Comparison of ENCODE assay signal across 31 cellular contexts in the genomic region with DNA sequence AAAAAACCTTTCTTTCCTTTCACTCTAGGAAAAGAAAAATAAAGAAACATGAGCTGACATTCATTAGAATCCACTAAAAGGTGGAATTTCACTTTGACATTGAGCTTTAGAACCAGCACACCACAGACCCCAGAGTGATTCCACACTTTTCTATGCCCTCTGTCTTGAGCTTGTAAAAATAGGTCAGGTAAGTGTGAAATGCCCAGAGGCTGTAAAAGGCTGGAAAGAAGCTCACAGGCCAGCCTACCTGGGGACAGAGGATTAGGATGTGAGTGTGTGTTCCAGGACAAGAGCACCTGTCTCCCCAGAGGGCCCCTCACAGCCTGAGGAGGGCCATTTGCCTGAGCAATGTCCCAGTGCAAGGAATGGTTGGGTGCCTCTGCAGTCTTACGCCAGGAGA. TPM values are rescaled to one million over a fixed set of nuclear protein-coding genes. Genes with fewer than 3 reads are reported as not detected.
"Had no signal": no experiment of that assay in that cellular context is flagged by ENCODE, and none has a peak within 500 bp of the region (broad histone marks: within the 10 kb centered on the region; RNA-seq: fewer than 3 reads in every experiment).

No MANE protein-coding gene starts in this region.

- H3K4me3 Mint-ChIP-seq: activated CD4-positive, alpha-beta T cell treated with anti-CD3 and anti-CD28 coated beads for 36 hours; activated CD8-positive, alpha-beta memory T cell treated with anti-CD3 and anti-CD28 coated beads, Interleukin-2, amount 10 ng/mL, durations not matched to agents 7 days and 5 days; activated CD8-positive, alpha-beta T cell treated with anti-CD3 and anti-CD28 coated beads, Interleukin-2, amount 10 ng/mL, durations not matched to agents 7 days and 5 days; activated naive CD4-positive, alpha-beta T cell treated with anti-CD3 and anti-CD28 coated beads, Interleukin-2, amount 10 ng/mL, durations not matched to agents 7 days and 5 days; activated naive CD8-positive, alpha-beta T cell treated with anti-CD3 and anti-CD28 coated beads, Interleukin-2, amount 10 ng/mL, durations not matched to agents 7 days and 5 days; activated T-cell treated with anti-CD3 and anti-CD28 coated beads, Interleukin-2, amount 50 U/mL, for 72 hours; naive B cell; nephron progenitor cell; stimulated activated effector memory CD8-positive, alpha-beta T cell treated with anti-CD3 and anti-CD28 coated beads, Interleukin-12 subunit alpha, Interleukin-12 subunit beta, amount 100 ng/mL, for 72 hours; stimulated activated naive CD8-positive, alpha-beta T cell treated with anti-CD3 and anti-CD28 coated beads, Interleukin-15, amount 100 ng/mL, for 72 hours had no signal

- H3K4me1 ChIP-seq: upper lobe of left lung had no signal

- H3K9me3 ChIP-seq: neutrophil, upper lobe of left lung had no signal

- H3K9me3 Mint-ChIP-seq: activated naive CD4-positive, alpha-beta T cell treated with anti-CD3 and anti-CD28 coated beads, Interleukin-2, amount 10 ng/mL, durations not matched to agents 7 days and 5 days; stimulated activated effector memory CD8-positive, alpha-beta T cell treated with anti-CD3 and anti-CD28 coated beads, Interleukin-12 subunit alpha, Interleukin-12 subunit beta, amount 100 ng/mL, for 72 hours had no signal

- H3K27ac ChIP-seq: neutrophil, ovary, skin epidermis, upper lobe of left lung had no signal

- H3K36me3 Mint-ChIP-seq: activated CD8-positive, alpha-beta memory T cell treated with anti-CD3 and anti-CD28 coated beads, Interleukin-2, amount 10 ng/mL, durations not matched to agents 7 days and 5 days; activated naive CD4-positive, alpha-beta T cell treated with anti-CD3 and anti-CD28 coated beads, Interleukin-2, amount 10 ng/mL, durations not matched to agents 7 days and 5 days; activated naive CD8-positive, alpha-beta T cell treated with anti-CD3 and anti-CD28 coated beads, Interleukin-2, amount 10 ng/mL, durations not matched to agents 7 days and 5 days; stimulated activated effector memory CD8-positive, alpha-beta T cell treated with anti-CD3 and anti-CD28 coated beads, Interleukin-12 subunit alpha, Interleukin-12 subunit beta, amount 100 ng/mL, for 72 hours had no signal

- H3K27ac Mint-ChIP-seq: activated CD4-positive, alpha-beta T cell treated with anti-CD3 and anti-CD28 coated beads for 36 hours; activated CD8-positive, alpha-beta memory T cell treated with anti-CD3 and anti-CD28 coated beads, Interleukin-2, amount 10 ng/mL, durations not matched to agents 7 days and 5 days; activated CD8-positive, alpha-beta T cell treated with anti-CD3 and anti-CD28 coated beads, Interleukin-2, amount 10 ng/mL, durations not matched to agents 7 days and 5 days; activated naive CD4-positive, alpha-beta T cell treated with anti-CD3 and anti-CD28 coated beads, Interleukin-2, amount 10 ng/mL, durations not matched to agents 7 days and 5 days; activated naive CD8-positive, alpha-beta T cell treated with anti-CD3 and anti-CD28 coated beads, Interleukin-2, amount 10 ng/mL, durations not matched to agents 7 days and 5 days; activated T-cell treated with anti-CD3 and anti-CD28 coated beads, Interleukin-2, amount 50 U/mL, for 72 hours; naive B cell; nephron progenitor cell; progenitor cell of endocrine pancreas; stimulated activated effector memory CD8-positive, alpha-beta T cell treated with anti-CD3 and anti-CD28 coated beads, Interleukin-12 subunit alpha, Interleukin-12 subunit beta, amount 100 ng/mL, for 72 hours; stimulated activated naive CD8-positive, alpha-beta T cell treated with anti-CD3 and anti-CD28 coated beads, Interleukin-15, amount 100 ng/mL, for 72 hours had no signal

- DNase-seq: activated CD4-positive, alpha-beta T cell treated with anti-CD3 and anti-CD28 coated beads for 36 hours; activated CD4-positive, CD25-positive, alpha-beta regulatory T cell; activated CD8-positive, alpha-beta memory T cell treated with anti-CD3 and anti-CD28 coated beads, Interleukin-2, amount 10 ng/mL, durations not matched to agents 7 days and 5 days; activated CD8-positive, alpha-beta T cell treated with anti-CD3 and anti-CD28 coated beads, Interleukin-2, amount 10 ng/mL, durations not matched to agents 7 days and 5 days; activated effector memory CD4-positive, alpha-beta T cell treated with Interleukin-2 at 50 U/mL for 16 hours; activated naive CD4-positive, alpha-beta T cell treated with anti-CD3 and anti-CD28 coated beads, Interleukin-2, amount 10 ng/mL, durations not matched to agents 7 days and 5 days; activated naive CD8-positive, alpha-beta T cell treated with anti-CD3 and anti-CD28 coated beads, Interleukin-2, amount 10 ng/mL, durations not matched to agents 7 days and 5 days; activated T-cell treated with anti-CD3 and anti-CD28 coated beads, Interleukin-2, amount 50 U/mL, for 72 hours; amniotic stem cell; central memory CD4-positive, alpha-beta T cell; foreskin fibroblast; head of caudate nucleus; hypothalamus; left cardiac atrium; mammary epithelial cell; naive B cell; nephron progenitor cell; ovary; retina; stimulated activated CD4-positive, alpha-beta T cell treated with anti-CD3 and anti-CD28 coated beads, Interleukin-12 subunit alpha, Interleukin-12 subunit beta, amount 100 ng/mL, for 4 hours; stimulated activated CD4-positive, alpha-beta T cell treated with anti-CD3 and anti-CD28 coated beads, Interleukin-4, amount 100 ng/mL, for 24 hours; stimulated activated naive CD8-positive, alpha-beta T cell treated with anti-CD3 and anti-CD28 coated beads, Interleukin-15, amount 100 ng/mL, for 72 hours; substantia nigra; upper lobe of left lung had no signal

- H3K4me1 Mint-ChIP-seq: activated CD4-positive, alpha-beta T cell treated with anti-CD3 and anti-CD28 coated beads for 36 hours; activated CD8-positive, alpha-beta memory T cell treated with anti-CD3 and anti-CD28 coated beads, Interleukin-2, amount 10 ng/mL, durations not matched to agents 7 days and 5 days; activated naive CD8-positive, alpha-beta T cell treated with anti-CD3 and anti-CD28 coated beads, Interleukin-2, amount 10 ng/mL, durations not matched to agents 7 days and 5 days; naive B cell; nephron progenitor cell; stimulated activated effector memory CD8-positive, alpha-beta T cell treated with anti-CD3 and anti-CD28 coated beads, Interleukin-12 subunit alpha, Interleukin-12 subunit beta, amount 100 ng/mL, for 72 hours; stimulated activated naive CD8-positive, alpha-beta T cell treated with anti-CD3 and anti-CD28 coated beads, Interleukin-15, amount 100 ng/mL, for 72 hours had no signal

- ATAC-seq: activated CD4-positive, alpha-beta T cell treated with anti-CD3 and anti-CD28 coated beads for 36 hours; activated CD8-positive, alpha-beta memory T cell treated with anti-CD3 and anti-CD28 coated beads, Interleukin-2, amount 10 ng/mL, durations not matched to agents 7 days and 5 days; activated CD8-positive, alpha-beta T cell treated with anti-CD3 and anti-CD28 coated beads, Interleukin-2, amount 10 ng/mL, durations not matched to agents 7 days and 5 days; activated T-cell treated with anti-CD3 and anti-CD28 coated beads, Interleukin-2, amount 50 U/mL, for 72 hours; esophagus mucosa; left cardiac atrium; sciatic nerve; stimulated activated effector memory CD8-positive, alpha-beta T cell treated with anti-CD3 and anti-CD28 coated beads, Interleukin-12 subunit alpha, Interleukin-12 subunit beta, amount 100 ng/mL, for 72 hours; stimulated activated naive CD8-positive, alpha-beta T cell treated with anti-CD3 and anti-CD28 coated beads, Interleukin-15, amount 100 ng/mL, for 72 hours had no signal

- H3K36me3 ChIP-seq: neutrophil, ovary, upper lobe of left lung had no signal

- H3K4me3 ChIP-seq: ovary, skin epidermis, upper lobe of left lung had no signal

- H3K27me3 ChIP-seq: neutrophil, ovary, upper lobe of left lung had no signal

RNA-seq across cellular contexts. Expression of a gene that starts 56.3 kb away (rescaled TPM):
- total RNA-seq: left cardiac atrium, progenitor cell of endocrine pancreas had no signal
- polyA plus RNA-seq: liver had no signal
